Comparison of ENCODE assay signal across 1 cellular context in genomic region chr9:88267283-88267682, GRCh38.
TF ChIP-seq lines count a peak whose summit lies in the region.

No MANE protein-coding gene starts in this region.

TF ChIP-seq in HepG2, 621 proteins besides CTCF, POLR2A, EP300 and RAD21 (continued from another document):
- no peak for TF ChIP-seq HNF1B (CRISPR knock-in tag; IDR thresholded peaks at IDR 0.05)
- TF ChIP-seq PCBP2 (optimal IDR thresholded peaks at IDR 0.05; ENCODE audit: low read depth, low read length, poor library complexity, severe bottlenecking): no peak
- no peak for TF ChIP-seq ZNF891 (CRISPR knock-in tag; IDR thresholded peaks at IDR 0.05)
- no peak for TF ChIP-seq GATA4 (IDR thresholded peaks at IDR 0.05; ENCODE audit: borderline replicate concordance, low read depth)
- no peak for TF ChIP-seq ZNF33A (CRISPR knock-in tag; IDR thresholded peaks at IDR 0.05; ENCODE audit: borderline replicate concordance)
- TF ChIP-seq ZNF569 (CRISPR knock-in tag; IDR thresholded peaks at IDR 0.05; ENCODE audit: borderline replicate concordance): no peak
- no peak for TF ChIP-seq HOMEZ (CRISPR knock-in tag; IDR thresholded peaks at IDR 0.05; ENCODE audit: low read depth)
- TF ChIP-seq SIX1 (CRISPR knock-in tag; IDR thresholded peaks at IDR 0.05; ENCODE audit: borderline replicate concordance): no peak
- TF ChIP-seq GFI1 (CRISPR knock-in tag; IDR thresholded peaks at IDR 0.05; ENCODE audit: borderline replicate concordance): no peak
- no peak for TF ChIP-seq ARHGAP35 (CRISPR knock-in tag; IDR thresholded peaks at IDR 0.05; ENCODE audit: borderline replicate concordance)
- no peak for TF ChIP-seq ZBTB42 (CRISPR knock-in tag; IDR thresholded peaks at IDR 0.05)
- no peak for TF ChIP-seq ZNF12 (CRISPR knock-in tag; IDR thresholded peaks at IDR 0.05)
- TF ChIP-seq ZNF362 (CRISPR knock-in tag; IDR thresholded peaks at IDR 0.05; ENCODE audit: borderline replicate concordance): peak; percentile 50; the same call in 1 of the 2 replicates
